ENCODE assay signal across 22 cellular contexts in genomic region chr4:1302159-1302558, GRCh38.
"Had no signal": no experiment of that assay in that cellular context is flagged by ENCODE, and none has a peak within 500 bp of the region (broad histone marks: within the 10 kb centered on the region; RNA-seq: fewer than 3 reads in every experiment).

No MANE protein-coding gene starts in this region.

- H3K4me3 Mint-ChIP-seq: activated naive CD8-positive, alpha-beta T cell treated with anti-CD3 and anti-CD28 coated beads, Interleukin-2, amount 10 ng/mL, durations not matched to agents 7 days and 5 days; central memory CD8-positive, alpha-beta T cell; memory B cell; nephron; stimulated activated effector memory CD8-positive, alpha-beta T cell treated with anti-CD3 and anti-CD28 coated beads, Interleukin-12 subunit alpha, Interleukin-12 subunit beta, amount 100 ng/mL, for 72 hours had no signal

- H3K36me3 ChIP-seq: breast epithelium had no signal

- FAIRE-seq: colon, pancreas, urothelium cell line had no signal

- H3K9me3 Mint-ChIP-seq: activated naive CD8-positive, alpha-beta T cell treated with anti-CD3 and anti-CD28 coated beads, Interleukin-2, amount 10 ng/mL, durations not matched to agents 7 days and 5 days; central memory CD8-positive, alpha-beta T cell; memory B cell; nephron; stimulated activated effector memory CD8-positive, alpha-beta T cell treated with anti-CD3 and anti-CD28 coated beads, Interleukin-12 subunit alpha, Interleukin-12 subunit beta, amount 100 ng/mL, for 72 hours had no signal

- H3K27ac ChIP-seq: pancreas, right atrium auricular region, VCaP had no signal

- H3K9me3 ChIP-seq: breast epithelium, pancreas, psoas muscle, right atrium auricular region, transverse colon had no signal

- H3K27me3 ChIP-seq: breast epithelium, foreskin keratinocyte, pancreas, right atrium auricular region, transverse colon had no signal

- H3K4me1 ChIP-seq: breast epithelium had no signal

- H3K27ac Mint-ChIP-seq: activated naive CD8-positive, alpha-beta T cell treated with anti-CD3 and anti-CD28 coated beads, Interleukin-2, amount 10 ng/mL, durations not matched to agents 7 days and 5 days; memory B cell; nephron had no signal

- DNase-seq: activated CD4-positive, alpha-beta T cell treated with anti-CD3 and anti-CD28 coated beads for 1 hour; activated CD4-positive, alpha-beta T cell treated with anti-CD3 and anti-CD28 coated beads, Interleukin-2, amount 50 U/mL, for 48 hours; activated CD8-positive, alpha-beta memory T cell treated with anti-CD3 and anti-CD28 coated beads, Interleukin-2, amount 50 U/mL, for 48 hours; activated naive CD8-positive, alpha-beta T cell treated with anti-CD3 and anti-CD28 coated beads, Interleukin-2, amount 10 ng/mL, durations not matched to agents 7 days and 5 days; amniotic stem cell; effector memory CD4-positive, alpha-beta T cell; foreskin keratinocyte; hippocampal formation; left cardiac atrium; stimulated activated CD4-positive, alpha-beta T cell treated with anti-CD3 and anti-CD28 coated beads, Interleukin-2, amount 100 ng/mL, for 24 hours; transverse colon had no signal

- H3K4me3 ChIP-seq: breast epithelium, pancreas, psoas muscle, right atrium auricular region, transverse colon had no signal

- ATAC-seq: foreskin keratinocyte; left cardiac atrium; pancreas; stimulated activated effector memory CD8-positive, alpha-beta T cell treated with anti-CD3 and anti-CD28 coated beads, Interleukin-12 subunit alpha, Interleukin-12 subunit beta, amount 100 ng/mL, for 72 hours had no signal

- H3K27me3 Mint-ChIP-seq: activated naive CD8-positive, alpha-beta T cell treated with anti-CD3 and anti-CD28 coated beads, Interleukin-2, amount 10 ng/mL, durations not matched to agents 7 days and 5 days; central memory CD8-positive, alpha-beta T cell; memory B cell had no signal
